In the genomic region with DNA sequence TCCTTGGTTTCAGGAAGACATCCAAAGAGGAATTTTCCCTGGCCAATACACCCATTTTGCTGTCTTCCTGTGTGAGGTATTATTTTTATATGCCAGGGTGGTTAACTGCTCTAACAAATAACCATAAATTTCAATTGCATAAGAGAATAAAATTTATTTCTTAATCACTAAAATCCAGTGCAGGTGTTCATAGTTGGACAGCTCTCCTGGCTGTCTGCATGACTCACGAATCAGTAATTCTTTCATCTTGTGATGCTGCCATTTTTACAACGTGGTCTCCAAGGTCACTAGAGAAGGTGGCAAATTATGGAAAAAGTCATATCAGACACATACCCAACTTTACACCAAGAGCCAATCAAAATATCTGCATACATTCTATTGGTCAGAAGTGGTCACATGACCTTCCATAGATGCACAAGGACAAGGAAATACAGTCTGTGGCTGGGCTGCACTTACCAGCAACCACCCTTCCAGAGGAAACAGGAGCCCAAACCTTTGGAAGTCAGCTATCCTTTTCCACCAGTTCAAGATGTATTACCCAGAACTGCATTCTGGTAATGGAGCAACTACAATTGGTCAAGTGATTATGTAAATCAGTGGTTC, we compare ENCODE assay signal across 19 cellular contexts.
"Had no signal": no experiment of that assay in that cellular context is flagged by ENCODE, and none has a peak within 500 bp of the region (broad histone marks: within the 10 kb centered on the region; RNA-seq: fewer than 3 reads in every experiment).

No MANE protein-coding gene starts in this region.

- H2AFZ ChIP-seq: neural progenitor cell had no signal

- H3K27me3 ChIP-seq: gastroesophageal sphincter, neural progenitor cell, right lobe of liver, spleen, testis, upper lobe of left lung had no signal

- H3K9me3 ChIP-seq: gastroesophageal sphincter, right lobe of liver, spleen, testis, upper lobe of left lung had no signal

- H3K9me3 Mint-ChIP-seq: dendritic cell treated with granulocyte-macrophage colony-stimulating factor and Interleukin-4, amounts not matched to agents 40 ng/mL and 50 ng/mL, for 4 days had no signal

- ATAC-seq: activated CD4-positive, CD25-positive, alpha-beta regulatory T cell treated with anti-CD3 and anti-CD28 coated beads, Interleukin-2, amount 50 U/mL, for 24 hours; effector memory CD8-positive, alpha-beta T cell; gastroesophageal sphincter; left lobe of liver; right lobe of liver; stimulated activated naive CD8-positive, alpha-beta T cell treated with anti-CD3 and anti-CD28 coated beads, Interleukin-15, amount 100 ng/mL, for 72 hours had no signal

- H3K4me3 ChIP-seq: gastroesophageal sphincter, neural progenitor cell, right lobe of liver, spleen, testis, upper lobe of left lung had no signal

- H3K9ac ChIP-seq: neural progenitor cell had no signal

- H3K27me3 Mint-ChIP-seq: dendritic cell treated with granulocyte-macrophage colony-stimulating factor and Interleukin-4, amounts not matched to agents 40 ng/mL and 50 ng/mL, for 4 days; effector memory CD8-positive, alpha-beta T cell; naive B cell; stimulated activated naive CD8-positive, alpha-beta T cell treated with anti-CD3 and anti-CD28 coated beads, Interleukin-15, amount 100 ng/mL, for 72 hours had no signal

- H3K36me3 Mint-ChIP-seq: neural progenitor cell had no signal

- H3K36me3 ChIP-seq: gastroesophageal sphincter, neural progenitor cell, right lobe of liver, spleen, upper lobe of left lung had no signal

- H3K4me2 ChIP-seq: neural progenitor cell had no signal

- H3K4me3 Mint-ChIP-seq: activated T-helper 1 cell treated with anti-CD3 and anti-CD28 coated beads, Interleukin-12 subunit alpha, Interleukin-12 subunit beta, Interleukin-2, Interleukin-4 antibody, amounts not matched to agents 30 ng/mL and 10 ng/mL and 1 ng/mL, durations not matched to agents 14 hours and 24 hours and 36 hours; dendritic cell treated with granulocyte-macrophage colony-stimulating factor and Interleukin-4, amounts not matched to agents 40 ng/mL and 50 ng/mL, for 4 days; effector memory CD8-positive, alpha-beta T cell; naive B cell; neural progenitor cell; stimulated activated naive CD8-positive, alpha-beta T cell treated with anti-CD3 and anti-CD28 coated beads, Interleukin-15, amount 100 ng/mL, for 72 hours had no signal

- H3K27ac ChIP-seq: epithelial cell of prostate, gastroesophageal sphincter, neural progenitor cell, right lobe of liver, spleen, testis, upper lobe of left lung had no signal

- DNase-seq: activated CD4-positive, alpha-beta T cell treated with anti-CD3 and anti-CD28 coated beads, Interleukin-2, amount 50 U/mL, for 1 hour; activated CD8-positive, alpha-beta memory T cell treated with anti-CD3 and anti-CD28 coated beads for 24 hours; activated naive CD4-positive, alpha-beta T cell treated with Interleukin-2 at 50 U/mL for 16 hours; anterior cingulate cortex; effector memory CD8-positive, alpha-beta T cell; naive B cell; right lobe of liver; spleen; stimulated activated naive CD8-positive, alpha-beta T cell treated with anti-CD3 and anti-CD28 coated beads, Interleukin-15, amount 100 ng/mL, for 72 hours; T-helper 9 cell; testis; upper lobe of left lung had no signal
